20 cellular contexts compared by ENCODE assay signal in genomic region chr7:32163911-32164310, GRCh38.
A peak's percentile ranks its signal among the peaks of the same experiment; 100 is the strongest.
DNase-seq lines count a peak whose midpoint lies in the region; ATAC-seq, FAIRE-seq and TF ChIP-seq lines count a peak whose summit lies in the region.
"Had no signal": no experiment of that assay in that cellular context is flagged by ENCODE, and none has a peak within 500 bp of the region (broad histone marks: within the 10 kb centered on the region; RNA-seq: fewer than 3 reads in every experiment).

No MANE protein-coding gene starts in this region.

- no peak for FAIRE-seq in GM12892 (lab: Jason Lieb, UNC)
- FAIRE-seq: kidney had no signal

- intact Hi-C loops in Right ventricle myocardium superior (cut with DNase I) (loop anchor here (5.0 kb wide), 1 partner anchor 92 kb away; the partner anchor contains the start of gene PDE1C), uterus (cut with DNase I; ENCODE audit: low total_unique reads) (no loop called here)

- H3K27me3 ChIP-seq in right atrium auricular region (no peaks in the 10 kb centered on the region), gastroesophageal sphincter (no peaks in the 10 kb centered on the region), uterus (no peaks in the 10 kb centered on the region)
- H3K27me3 ChIP-seq: breast epithelium, hepatocyte, upper lobe of left lung had no signal

- TF ChIP-seq CTCF in right atrium auricular region (IDR thresholded peaks at IDR 0.05) (no peak), astrocyte of the spinal cord (IDR thresholded peaks at IDR 0.05; ENCODE audit: low read depth, low read length) (no peak), gastroesophageal sphincter (IDR thresholded peaks at IDR 0.05) (no peak), uterus (IDR thresholded peaks at IDR 0.05) (no peak)

- TF ChIP-seq POLR2A in gastroesophageal sphincter (IDR thresholded peaks at IDR 0.05) (no peak), uterus (IDR thresholded peaks at IDR 0.05) (no peak), GM12892 (IDR thresholded peaks at IDR 0.05; ENCODE audit: low read depth, low read length) (no peak)

- peak overlapping the region; percentile 57 to 70 for H3K27ac ChIP-seq in right atrium auricular region
- H3K27ac ChIP-seq in gastroesophageal sphincter = peak overlapping the region in 3 of 4 donors; percentile 11 to 53 (median 46)
- H3K27ac ChIP-seq in uterus = peak overlapping the region; percentile 74 to 83
- H3K27ac ChIP-seq: hepatocyte, VCaP had no signal

- in situ Hi-C loops in astrocyte of the spinal cord (cut with HindIII; ENCODE audit: low sequenced_read_pairs) = no loop called here

- H3K4me3 ChIP-seq in right atrium auricular region (no peak overlapping the region), astrocyte of the spinal cord (ENCODE audit: low read depth, low read length) (no peak overlapping the region), gastroesophageal sphincter (no peak overlapping the region), uterus (no peak overlapping the region)
- H3K4me3 ChIP-seq: breast epithelium, hepatocyte, upper lobe of left lung had no signal

- H3K36me3 ChIP-seq in right atrium auricular region (no peaks in the 10 kb centered on the region), gastroesophageal sphincter (no peaks in the 10 kb centered on the region), uterus (no peaks in the 10 kb centered on the region)
- H3K36me3 ChIP-seq: breast epithelium, upper lobe of left lung had no signal

- no peak for TF ChIP-seq EP300 in gastroesophageal sphincter (IDR thresholded peaks at IDR 0.05)

- peaks cover 0 to 28% of the 10 kb centered on the region in 2 donors for H3K4me1 ChIP-seq in right atrium auricular region
- H3K4me1 ChIP-seq in gastroesophageal sphincter = peaks cover 0 to 21% (median 3%) of the 10 kb centered on the region in 3 donors
- no peaks in the 10 kb centered on the region for H3K4me1 ChIP-seq in uterus
- H3K4me1 ChIP-seq: breast epithelium had no signal

- H3K9me3 ChIP-seq in right atrium auricular region = no peaks in the 10 kb centered on the region
- no peaks in the 10 kb centered on the region for H3K9me3 ChIP-seq in gastroesophageal sphincter
- H3K9me3 ChIP-seq in uterus = no peaks in the 10 kb centered on the region
- H3K9me3 ChIP-seq: breast epithelium, upper lobe of left lung had no signal

- DNase-seq in right atrium auricular region (ENCODE audit: low spot score) = no peak
- DNase-seq in Right ventricle myocardium superior = no peak
- DNase-seq in astrocyte of the spinal cord (ENCODE audit: low read depth, low spot score) = peak; percentile 68
- no peak for DNase-seq in uterus
- DNase-seq in stimulated activated CD4-positive, alpha-beta T cell treated with anti-CD3 and anti-CD28 coated beads, Interleukin-4, amount 100 ng/mL, for 4 hours = no peak
- no peak for DNase-seq in GM12892 (ENCODE audit: insufficient read length)
- DNase-seq: activated CD4-positive, alpha-beta memory T cell treated with anti-CD3 and anti-CD28 coated beads for 36 hours; activated naive CD4-positive, alpha-beta T cell treated with anti-CD3 and anti-CD28 coated beads, Interleukin-2, amount 10 ng/mL, durations not matched to agents 7 days and 5 days; activated T-cell treated with anti-CD3 and anti-CD28 coated beads, Interleukin-2, amount 50 U/mL, for 1 hour; CD4-positive, CD25-positive, alpha-beta regulatory T cell; kidney; NCI-H345; stimulated activated naive CD4-positive, alpha-beta T cell treated with Interleukin-2 at 50 U/mL for 16 hours; T-helper 1 cell; upper lobe of left lung had no signal

- ATAC-seq in Right ventricle myocardium superior (ENCODE audit: poor library complexity) (no peak), gastroesophageal sphincter (no peak), HG03378 (IDR thresholded peaks at IDR 0.05; ENCODE audit: unreplicated experiment) (no peak)
